Comparison of ENCODE assay signal across 11 cellular contexts in genomic region chr7:129784437-129784782, GRCh38.
"Had no signal": no experiment of that assay in that cellular context is flagged by ENCODE, and none has a peak within 500 bp of the region (broad histone marks: within the 10 kb centered on the region; RNA-seq: fewer than 3 reads in every experiment).

No MANE protein-coding gene starts in this region.

- H3K9me3 ChIP-seq: esophagus squamous epithelium, transverse colon had no signal

- H3K4me3 Mint-ChIP-seq: activated naive CD4-positive, alpha-beta T cell treated with anti-CD3 and anti-CD28 coated beads, Interleukin-2, amount 50 U/mL, for 24 hours; brain had no signal

- H3K27ac Mint-ChIP-seq: activated naive CD4-positive, alpha-beta T cell treated with anti-CD3 and anti-CD28 coated beads, Interleukin-2, amount 50 U/mL, for 24 hours; brain; natural killer cell treated with Interleukin-12 subunit alpha and Interleukin-12 subunit beta and Interleukin-15 and Interleukin-18, amount 100 ng/mL, for 72 hours had no signal

- H3K27ac ChIP-seq: esophagus squamous epithelium, foreskin keratinocyte, transverse colon had no signal

- DNase-seq: activated CD8-positive, alpha-beta memory T cell treated with anti-CD3 and anti-CD28 coated beads for 24 hours; activated effector memory CD4-positive, alpha-beta T cell treated with Interleukin-2 at 50 U/mL for 16 hours; cerebellar nuclear complex; esophagus squamous epithelium; foreskin keratinocyte; mammary epithelial cell had no signal

- H3K36me3 Mint-ChIP-seq: activated naive CD4-positive, alpha-beta T cell treated with anti-CD3 and anti-CD28 coated beads, Interleukin-2, amount 50 U/mL, for 24 hours; brain; natural killer cell treated with Interleukin-12 subunit alpha and Interleukin-12 subunit beta and Interleukin-15 and Interleukin-18, amount 100 ng/mL, for 72 hours had no signal

- H3K36me3 ChIP-seq: esophagus squamous epithelium, transverse colon had no signal

- H3K9me3 Mint-ChIP-seq: activated naive CD4-positive, alpha-beta T cell treated with anti-CD3 and anti-CD28 coated beads, Interleukin-2, amount 50 U/mL, for 24 hours; natural killer cell treated with Interleukin-12 subunit alpha and Interleukin-12 subunit beta and Interleukin-15 and Interleukin-18, amount 100 ng/mL, for 72 hours had no signal

- ATAC-seq: foreskin keratinocyte; left colon; natural killer cell treated with Interleukin-12 subunit alpha and Interleukin-12 subunit beta and Interleukin-15 and Interleukin-18, amount 100 ng/mL, for 72 hours had no signal
